ENCODE assay signal across 33 cellular contexts in the genomic region with DNA sequence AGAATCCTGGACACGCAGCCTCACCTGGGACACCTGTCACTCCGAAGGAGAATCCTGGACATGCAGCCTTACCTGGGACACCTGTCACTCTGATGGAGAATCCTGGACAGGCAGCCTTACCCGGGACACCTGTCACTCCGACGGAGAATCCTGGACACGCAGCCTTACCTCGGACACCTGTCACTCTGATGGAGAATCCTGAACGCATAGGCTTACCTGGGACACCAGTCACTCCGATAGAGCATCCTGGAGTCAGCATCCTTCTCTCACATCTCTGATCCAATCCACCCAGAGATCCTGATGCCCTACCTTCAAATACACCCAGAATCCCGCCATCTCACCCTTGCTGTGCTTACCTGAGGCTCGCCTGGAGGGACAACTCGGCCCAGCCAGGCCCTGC.
"Had no signal": no experiment of that assay in that cellular context is flagged by ENCODE, and none has a peak within 500 bp of the region (broad histone marks: within the 10 kb centered on the region; RNA-seq: fewer than 3 reads in every experiment).

No MANE protein-coding gene starts in this region.

- H3K9me3 Mint-ChIP-seq: activated CD4-positive, alpha-beta memory T cell treated with anti-CD3 and anti-CD28 coated beads for 36 hours; activated CD4-positive, alpha-beta T cell treated with anti-CD3 and anti-CD28 coated beads, Interleukin-2, amount 10 ng/mL, durations not matched to agents 24 days and 14 days; activated T-helper 1 cell treated with anti-CD3 and anti-CD28 coated beads, Interleukin-12 subunit alpha, Interleukin-12 subunit beta, Interleukin-2, Interleukin-4 antibody, amounts not matched to agents 30 ng/mL and 10 ng/mL and 1 ng/mL, durations not matched to agents 14 hours and 24 hours and 36 hours; nephron; stimulated activated memory B cell treated with anti-CD40 and anti-IgM and Interleukin-4, amounts not matched to agents 10 μg/mL and 1 μg/mL and 100 μg/mL, for 72 hours; stimulated activated naive CD8-positive, alpha-beta T cell treated with anti-CD3 and anti-CD28 coated beads, Interleukin-15, amount 100 ng/mL, for 72 hours had no signal

- H3K36me3 Mint-ChIP-seq: activated CD4-positive, alpha-beta memory T cell treated with anti-CD3 and anti-CD28 coated beads for 36 hours; stimulated activated memory B cell treated with anti-CD40 and anti-IgM and Interleukin-4, amounts not matched to agents 10 μg/mL and 1 μg/mL and 100 μg/mL, for 72 hours had no signal

- H3K27ac ChIP-seq: brain microvascular endothelial cell, esophagus squamous epithelium, heart right ventricle, left lung, lower lobe of right lung, sigmoid colon, upper lobe of left lung, WERI-Rb-1 had no signal

- H3K27ac Mint-ChIP-seq: activated CD4-positive, alpha-beta memory T cell treated with anti-CD3 and anti-CD28 coated beads for 36 hours; activated CD4-positive, alpha-beta T cell treated with anti-CD3 and anti-CD28 coated beads, Interleukin-2, amount 10 ng/mL, durations not matched to agents 24 days and 14 days; activated T-helper 1 cell treated with anti-CD3 and anti-CD28 coated beads, Interleukin-12 subunit alpha, Interleukin-12 subunit beta, Interleukin-2, Interleukin-4 antibody, amounts not matched to agents 30 ng/mL and 10 ng/mL and 1 ng/mL, durations not matched to agents 14 hours and 24 hours and 36 hours; nephron; progenitor cell of endocrine pancreas; stimulated activated memory B cell treated with anti-CD40 and anti-IgM and Interleukin-4, amounts not matched to agents 10 μg/mL and 1 μg/mL and 100 μg/mL, for 72 hours; stimulated activated naive CD8-positive, alpha-beta T cell treated with anti-CD3 and anti-CD28 coated beads, Interleukin-15, amount 100 ng/mL, for 72 hours; T-helper 17 cell had no signal

- FAIRE-seq: astrocyte, small intestine had no signal

- H3K4me3 Mint-ChIP-seq: activated CD4-positive, alpha-beta memory T cell treated with anti-CD3 and anti-CD28 coated beads for 36 hours; activated CD4-positive, alpha-beta T cell treated with anti-CD3 and anti-CD28 coated beads, Interleukin-2, amount 10 ng/mL, durations not matched to agents 24 days and 14 days; activated T-helper 1 cell treated with anti-CD3 and anti-CD28 coated beads, Interleukin-12 subunit alpha, Interleukin-12 subunit beta, Interleukin-2, Interleukin-4 antibody, amounts not matched to agents 30 ng/mL and 10 ng/mL and 1 ng/mL, durations not matched to agents 14 hours and 24 hours and 36 hours; nephron; stimulated activated memory B cell treated with anti-CD40 and anti-IgM and Interleukin-4, amounts not matched to agents 10 μg/mL and 1 μg/mL and 100 μg/mL, for 72 hours; stimulated activated naive CD8-positive, alpha-beta T cell treated with anti-CD3 and anti-CD28 coated beads, Interleukin-15, amount 100 ng/mL, for 72 hours; T-helper 17 cell had no signal

- H3K4me1 ChIP-seq: esophagus squamous epithelium, heart right ventricle, left lung, lower lobe of right lung, sigmoid colon, upper lobe of left lung had no signal

- H3K27me3 Mint-ChIP-seq: activated CD4-positive, alpha-beta memory T cell treated with anti-CD3 and anti-CD28 coated beads for 36 hours; activated CD4-positive, alpha-beta T cell treated with anti-CD3 and anti-CD28 coated beads, Interleukin-2, amount 10 ng/mL, durations not matched to agents 24 days and 14 days; stimulated activated naive CD8-positive, alpha-beta T cell treated with anti-CD3 and anti-CD28 coated beads, Interleukin-15, amount 100 ng/mL, for 72 hours had no signal

- H3K4me3 ChIP-seq: esophagus squamous epithelium, heart right ventricle, left lung, lower lobe of right lung, mucosa of descending colon, sigmoid colon, upper lobe of left lung had no signal

- ATAC-seq: activated CD4-positive, CD25-positive, alpha-beta regulatory T cell treated with anti-CD3 and anti-CD28 coated beads, Interleukin-2, amount 50 U/mL, for 24 hours; left lung; lower lobe of right lung; mucosa of descending colon; stimulated activated memory B cell treated with anti-CD40 and anti-IgM and Interleukin-4, amounts not matched to agents 10 μg/mL and 1 μg/mL and 100 μg/mL, for 72 hours; stimulated activated naive CD8-positive, alpha-beta T cell treated with anti-CD3 and anti-CD28 coated beads, Interleukin-15, amount 100 ng/mL, for 72 hours; T-helper 17 cell had no signal

- H3K27me3 ChIP-seq: brain microvascular endothelial cell, sigmoid colon, upper lobe of left lung had no signal

- DNase-seq: activated CD4-positive, alpha-beta memory T cell treated with anti-CD3 and anti-CD28 coated beads for 36 hours; activated CD4-positive, alpha-beta T cell treated with anti-CD3 and anti-CD28 coated beads, Interleukin-2, amount 10 ng/mL, durations not matched to agents 24 days and 14 days; activated gamma-delta T cell; activated naive CD4-positive, alpha-beta T cell treated with anti-CD3 and anti-CD28 coated beads, Interleukin-2, amount 50 U/mL, for 16 hours; activated T-cell treated with anti-CD3 and anti-CD28 coated beads for 4 hours; amniotic stem cell; brain microvascular endothelial cell; esophagus squamous epithelium; foreskin melanocyte; heart right ventricle; kidney glomerular epithelial cell; left lung; lower lobe of right lung; mesendoderm; mucosa of descending colon; sigmoid colon; small intestine; stimulated activated CD4-positive, alpha-beta T cell treated with anti-CD3 and anti-CD28 coated beads, Interleukin-1b, Interleukin-23, amount 100 ng/mL, for 48 hours; stimulated activated CD4-positive, alpha-beta T cell treated with anti-CD3 and anti-CD28 coated beads, Interleukin-4, amount 100 ng/mL, for 4 hours; stimulated activated CD8-positive, alpha-beta memory T cell treated with anti-CD3 and anti-CD28 coated beads, Interleukin-4, amount 100 ng/mL, for 48 hours; stimulated activated naive CD8-positive, alpha-beta T cell treated with anti-CD3 and anti-CD28 coated beads, Interleukin-15, amount 100 ng/mL, for 72 hours; substantia nigra; SW 1271; T-helper 17 cell; T1000; WERI-Rb-1 had no signal

- H3K36me3 ChIP-seq: brain microvascular endothelial cell, esophagus squamous epithelium, heart right ventricle, left lung, lower lobe of right lung, sigmoid colon, upper lobe of left lung, WERI-Rb-1 had no signal

- H3K4me1 Mint-ChIP-seq: activated CD4-positive, alpha-beta T cell treated with anti-CD3 and anti-CD28 coated beads, Interleukin-2, amount 10 ng/mL, durations not matched to agents 24 days and 14 days; nephron; stimulated activated memory B cell treated with anti-CD40 and anti-IgM and Interleukin-4, amounts not matched to agents 10 μg/mL and 1 μg/mL and 100 μg/mL, for 72 hours had no signal

- H3K9me3 ChIP-seq: esophagus squamous epithelium, heart right ventricle, left lung, lower lobe of right lung, mucosa of descending colon, sigmoid colon, upper lobe of left lung had no signal
